ENCODE assay signal across 1 cellular context in the genomic region with DNA sequence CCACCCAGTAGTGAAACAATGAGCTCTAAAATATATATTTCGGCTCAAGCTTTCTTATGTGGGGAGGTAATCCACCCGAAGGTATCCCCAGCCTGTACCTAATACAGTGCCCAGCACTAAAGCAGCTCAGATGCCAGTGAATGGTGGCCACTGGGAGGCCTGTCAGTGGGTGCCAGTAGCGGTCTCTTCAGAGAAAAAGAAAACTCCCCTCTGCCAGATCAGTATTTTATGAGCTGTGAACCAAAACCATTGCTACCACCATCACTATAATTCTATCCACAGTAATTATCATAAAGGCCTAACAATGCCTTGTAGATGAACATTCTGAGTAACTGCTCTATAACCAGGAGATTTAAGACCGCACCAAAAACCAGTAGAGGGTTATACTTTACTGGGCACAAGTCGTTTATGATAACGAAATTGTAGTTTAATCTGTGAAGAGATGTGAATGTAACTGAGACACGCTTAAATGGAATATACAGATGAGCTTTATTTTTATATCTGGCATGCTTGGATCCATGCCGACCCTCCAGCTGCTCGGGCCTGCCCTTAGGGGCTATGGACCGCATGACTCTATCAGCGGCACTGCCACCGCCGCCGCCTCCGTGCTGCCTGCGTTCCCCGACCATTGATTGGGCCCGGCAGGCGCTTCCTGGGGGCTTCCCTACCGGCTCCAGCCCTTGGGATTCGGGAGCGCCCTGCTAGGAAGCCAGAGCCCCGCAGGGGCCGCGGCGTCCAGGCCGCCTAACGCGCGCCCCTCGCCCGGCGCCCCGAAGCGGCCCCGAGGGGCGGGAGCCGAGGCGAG.
TF ChIP-seq lines count a peak whose summit lies in the region.

No MANE protein-coding gene starts in this region.

TF ChIP-seq in HepG2, 621 proteins besides CTCF, POLR2A, EP300 and RAD21 (continued from another document and continues in another):
- TF ChIP-seq, protein P1, sequence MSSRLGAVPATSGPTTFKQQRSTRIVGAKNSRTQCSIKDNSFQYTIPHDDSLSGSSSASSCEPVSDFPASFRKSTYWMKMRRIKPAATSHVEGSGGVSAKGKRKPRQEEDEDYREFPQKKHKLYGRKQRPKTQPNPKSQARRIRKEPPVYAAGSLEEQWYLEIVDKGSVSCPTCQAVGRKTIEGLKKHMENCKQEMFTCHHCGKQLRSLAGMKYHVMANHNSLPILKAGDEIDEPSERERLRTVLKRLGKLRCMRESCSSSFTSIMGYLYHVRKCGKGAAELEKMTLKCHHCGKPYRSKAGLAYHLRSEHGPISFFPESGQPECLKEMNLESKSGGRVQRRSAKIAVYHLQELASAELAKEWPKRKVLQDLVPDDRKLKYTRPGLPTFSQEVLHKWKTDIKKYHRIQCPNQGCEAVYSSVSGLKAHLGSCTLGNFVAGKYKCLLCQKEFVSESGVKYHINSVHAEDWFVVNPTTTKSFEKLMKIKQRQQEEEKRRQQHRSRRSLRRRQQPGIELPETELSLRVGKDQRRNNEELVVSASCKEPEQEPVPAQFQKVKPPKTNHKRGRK (CRISPR knock-in tag; IDR thresholded peaks at IDR 0.05), result no peak
- TF ChIP-seq NR2C2 (CRISPR knock-in tag; IDR thresholded peaks at IDR 0.05; ENCODE audit: borderline replicate concordance), result no peak
- TF ChIP-seq, protein P2, sequence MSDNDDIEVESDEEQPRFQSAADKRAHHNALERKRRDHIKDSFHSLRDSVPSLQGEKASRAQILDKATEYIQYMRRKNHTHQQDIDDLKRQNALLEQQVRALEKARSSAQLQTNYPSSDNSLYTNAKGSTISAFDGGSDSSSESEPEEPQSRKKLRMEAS (IDR thresholded peaks at IDR 0.05), result peak; percentile 41; the same call in 1 of the 2 replicates
- no peak for TF ChIP-seq RAD51 (IDR thresholded peaks at IDR 0.05; ENCODE audit: borderline replicate concordance)
- TF ChIP-seq, protein P3, sequence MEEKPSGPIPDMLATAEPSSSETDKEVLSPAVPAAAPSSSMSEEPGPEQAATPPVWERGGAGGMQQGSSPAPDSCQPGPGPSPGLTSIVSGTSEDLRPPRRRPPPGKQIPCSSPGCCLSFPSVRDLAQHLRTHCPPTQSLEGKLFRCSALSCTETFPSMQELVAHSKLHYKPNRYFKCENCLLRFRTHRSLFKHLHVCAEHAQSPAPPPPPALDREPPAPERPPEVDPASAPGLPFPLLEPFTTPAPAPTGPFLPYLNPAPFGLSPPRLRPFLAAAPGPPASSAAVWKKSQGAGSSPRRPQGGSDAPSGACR (CRISPR knock-in tag; IDR thresholded peaks at IDR 0.05), result peak; percentile 69; the same call in 1 of the 2 replicates
- TF ChIP-seq, protein P4, sequence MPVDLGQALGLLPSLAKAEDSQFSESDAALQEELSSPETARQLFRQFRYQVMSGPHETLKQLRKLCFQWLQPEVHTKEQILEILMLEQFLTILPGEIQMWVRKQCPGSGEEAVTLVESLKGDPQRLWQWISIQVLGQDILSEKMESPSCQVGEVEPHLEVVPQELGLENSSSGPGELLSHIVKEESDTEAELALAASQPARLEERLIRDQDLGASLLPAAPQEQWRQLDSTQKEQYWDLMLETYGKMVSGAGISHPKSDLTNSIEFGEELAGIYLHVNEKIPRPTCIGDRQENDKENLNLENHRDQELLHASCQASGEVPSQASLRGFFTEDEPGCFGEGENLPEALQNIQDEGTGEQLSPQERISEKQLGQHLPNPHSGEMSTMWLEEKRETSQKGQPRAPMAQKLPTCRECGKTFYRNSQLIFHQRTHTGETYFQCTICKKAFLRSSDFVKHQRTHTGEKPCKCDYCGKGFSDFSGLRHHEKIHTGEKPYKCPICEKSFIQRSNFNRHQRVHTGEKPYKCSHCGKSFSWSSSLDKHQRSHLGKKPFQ (CRISPR knock-in tag; IDR thresholded peaks at IDR 0.05; ENCODE audit: insufficient replicate concordance), result no peak
- peak; percentile 20; the same call in 1 of the 2 replicates for TF ChIP-seq ZNF232 (CRISPR knock-in tag; IDR thresholded peaks at IDR 0.05; ENCODE audit: borderline replicate concordance)
- TF ChIP-seq, protein P5, sequence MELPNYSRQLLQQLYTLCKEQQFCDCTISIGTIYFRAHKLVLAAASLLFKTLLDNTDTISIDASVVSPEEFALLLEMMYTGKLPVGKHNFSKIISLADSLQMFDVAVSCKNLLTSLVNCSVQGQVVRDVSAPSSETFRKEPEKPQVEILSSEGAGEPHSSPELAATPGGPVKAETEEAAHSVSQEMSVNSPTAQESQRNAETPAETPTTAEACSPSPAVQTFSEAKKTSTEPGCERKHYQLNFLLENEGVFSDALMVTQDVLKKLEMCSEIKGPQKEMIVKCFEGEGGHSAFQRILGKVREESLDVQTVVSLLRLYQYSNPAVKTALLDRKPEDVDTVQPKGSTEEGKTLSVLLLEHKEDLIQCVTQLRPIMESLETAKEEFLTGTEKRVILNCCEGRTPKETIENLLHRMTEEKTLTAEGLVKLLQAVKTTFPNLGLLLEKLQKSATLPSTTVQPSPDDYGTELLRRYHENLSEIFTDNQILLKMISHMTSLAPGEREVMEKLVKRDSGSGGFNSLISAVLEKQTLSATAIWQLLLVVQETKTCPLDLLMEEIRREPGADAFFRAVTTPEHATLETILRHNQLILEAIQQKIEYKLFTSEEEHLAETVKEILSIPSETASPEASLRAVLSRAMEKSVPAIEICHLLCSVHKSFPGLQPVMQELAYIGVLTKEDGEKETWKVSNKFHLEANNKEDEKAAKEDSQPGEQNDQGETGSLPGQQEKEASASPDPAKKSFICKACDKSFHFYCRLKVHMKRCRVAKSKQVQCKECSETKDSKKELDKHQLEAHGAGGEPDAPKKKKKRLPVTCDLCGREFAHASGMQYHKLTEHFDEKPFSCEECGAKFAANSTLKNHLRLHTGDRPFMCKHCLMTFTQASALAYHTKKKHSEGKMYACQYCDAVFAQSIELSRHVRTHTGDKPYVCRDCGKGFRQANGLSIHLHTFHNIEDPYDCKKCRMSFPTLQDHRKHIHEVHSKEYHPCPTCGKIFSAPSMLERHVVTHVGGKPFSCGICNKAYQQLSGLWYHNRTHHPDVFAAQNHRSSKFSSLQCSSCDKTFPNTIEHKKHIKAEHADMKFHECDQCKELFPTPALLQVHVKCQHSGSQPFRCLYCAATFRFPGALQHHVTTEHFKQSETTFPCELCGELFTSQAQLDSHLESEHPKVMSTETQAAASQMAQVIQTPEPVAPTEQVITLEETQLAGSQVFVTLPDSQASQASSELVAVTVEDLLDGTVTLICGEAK (IDR thresholded peaks at IDR 0.05), result no peak
- TF ChIP-seq, protein P5 (CRISPR knock-in tag; IDR thresholded peaks at IDR 0.05), result 0 out of 2 replicates have a peak, but pooled peaks have one; percentile 18
- TF ChIP-seq KDM3A (CRISPR knock-in tag; IDR thresholded peaks at IDR 0.05; ENCODE audit: low read depth), result peak; percentile 63; the same call in 1 of the 2 replicates
- TF ChIP-seq, protein P6, sequence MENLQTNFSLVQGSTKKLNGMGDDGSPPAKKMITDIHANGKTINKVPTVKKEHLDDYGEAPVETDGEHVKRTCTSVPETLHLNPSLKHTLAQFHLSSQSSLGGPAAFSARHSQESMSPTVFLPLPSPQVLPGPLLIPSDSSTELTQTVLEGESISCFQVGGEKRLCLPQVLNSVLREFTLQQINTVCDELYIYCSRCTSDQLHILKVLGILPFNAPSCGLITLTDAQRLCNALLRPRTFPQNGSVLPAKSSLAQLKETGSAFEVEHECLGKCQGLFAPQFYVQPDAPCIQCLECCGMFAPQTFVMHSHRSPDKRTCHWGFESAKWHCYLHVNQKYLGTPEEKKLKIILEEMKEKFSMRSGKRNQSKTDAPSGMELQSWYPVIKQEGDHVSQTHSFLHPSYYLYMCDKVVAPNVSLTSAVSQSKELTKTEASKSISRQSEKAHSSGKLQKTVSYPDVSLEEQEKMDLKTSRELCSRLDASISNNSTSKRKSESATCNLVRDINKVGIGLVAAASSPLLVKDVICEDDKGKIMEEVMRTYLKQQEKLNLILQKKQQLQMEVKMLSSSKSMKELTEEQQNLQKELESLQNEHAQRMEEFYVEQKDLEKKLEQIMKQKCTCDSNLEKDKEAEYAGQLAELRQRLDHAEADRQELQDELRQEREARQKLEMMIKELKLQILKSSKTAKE (CRISPR knock-in tag; IDR thresholded peaks at IDR 0.05; ENCODE audit: borderline replicate concordance), result no peak
- TF ChIP-seq KDM2A (CRISPR knock-in tag; IDR thresholded peaks at IDR 0.05; ENCODE audit: borderline replicate concordance, low read depth), result peak; percentile 43; the same call in 1 of the 2 replicates
- no peak for TF ChIP-seq REXO4 (CRISPR knock-in tag; IDR thresholded peaks at IDR 0.05; ENCODE audit: borderline replicate concordance)
- peak; percentile 54; the same call in 1 of the 2 replicates for TF ChIP-seq GABPB1 (CRISPR knock-in tag; IDR thresholded peaks at IDR 0.05)
- TF ChIP-seq, protein P7, sequence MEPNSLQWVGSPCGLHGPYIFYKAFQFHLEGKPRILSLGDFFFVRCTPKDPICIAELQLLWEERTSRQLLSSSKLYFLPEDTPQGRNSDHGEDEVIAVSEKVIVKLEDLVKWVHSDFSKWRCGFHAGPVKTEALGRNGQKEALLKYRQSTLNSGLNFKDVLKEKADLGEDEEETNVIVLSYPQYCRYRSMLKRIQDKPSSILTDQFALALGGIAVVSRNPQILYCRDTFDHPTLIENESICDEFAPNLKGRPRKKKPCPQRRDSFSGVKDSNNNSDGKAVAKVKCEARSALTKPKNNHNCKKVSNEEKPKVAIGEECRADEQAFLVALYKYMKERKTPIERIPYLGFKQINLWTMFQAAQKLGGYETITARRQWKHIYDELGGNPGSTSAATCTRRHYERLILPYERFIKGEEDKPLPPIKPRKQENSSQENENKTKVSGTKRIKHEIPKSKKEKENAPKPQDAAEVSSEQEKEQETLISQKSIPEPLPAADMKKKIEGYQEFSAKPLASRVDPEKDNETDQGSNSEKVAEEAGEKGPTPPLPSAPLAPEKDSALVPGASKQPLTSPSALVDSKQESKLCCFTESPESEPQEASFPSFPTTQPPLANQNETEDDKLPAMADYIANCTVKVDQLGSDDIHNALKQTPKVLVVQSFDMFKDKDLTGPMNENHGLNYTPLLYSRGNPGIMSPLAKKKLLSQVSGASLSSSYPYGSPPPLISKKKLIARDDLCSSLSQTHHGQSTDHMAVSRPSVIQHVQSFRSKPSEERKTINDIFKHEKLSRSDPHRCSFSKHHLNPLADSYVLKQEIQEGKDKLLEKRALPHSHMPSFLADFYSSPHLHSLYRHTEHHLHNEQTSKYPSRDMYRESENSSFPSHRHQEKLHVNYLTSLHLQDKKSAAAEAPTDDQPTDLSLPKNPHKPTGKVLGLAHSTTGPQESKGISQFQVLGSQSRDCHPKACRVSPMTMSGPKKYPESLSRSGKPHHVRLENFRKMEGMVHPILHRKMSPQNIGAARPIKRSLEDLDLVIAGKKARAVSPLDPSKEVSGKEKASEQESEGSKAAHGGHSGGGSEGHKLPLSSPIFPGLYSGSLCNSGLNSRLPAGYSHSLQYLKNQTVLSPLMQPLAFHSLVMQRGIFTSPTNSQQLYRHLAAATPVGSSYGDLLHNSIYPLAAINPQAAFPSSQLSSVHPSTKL (CRISPR knock-in tag; IDR thresholded peaks at IDR 0.05), result peak; percentile 19; the same call in 1 of the 2 replicates
- TF ChIP-seq FOXC1 (CRISPR knock-in tag; IDR thresholded peaks at IDR 0.05; ENCODE audit: borderline replicate concordance), result no peak
- peak; percentile 46 for TF ChIP-seq SAP130 (CRISPR knock-in tag; IDR thresholded peaks at IDR 0.05; ENCODE audit: low read depth)
- TF ChIP-seq SPEN (CRISPR knock-in tag; IDR thresholded peaks at IDR 0.05; ENCODE audit: low read depth), result 0 out of 2 replicates have a peak, but pooled peaks have one; percentile 19
- no peak for TF ChIP-seq ZNF546 (CRISPR knock-in tag; conservative IDR thresholded peaks at IDR 0.05)
- no peak for TF ChIP-seq BHLHE40 (IDR thresholded peaks at IDR 0.05; ENCODE audit: low read length)
- peak; percentile 53 for TF ChIP-seq MYC (CRISPR knock-in tag; IDR thresholded peaks at IDR 0.05; ENCODE audit: borderline replicate concordance)
- TF ChIP-seq, protein P8, sequence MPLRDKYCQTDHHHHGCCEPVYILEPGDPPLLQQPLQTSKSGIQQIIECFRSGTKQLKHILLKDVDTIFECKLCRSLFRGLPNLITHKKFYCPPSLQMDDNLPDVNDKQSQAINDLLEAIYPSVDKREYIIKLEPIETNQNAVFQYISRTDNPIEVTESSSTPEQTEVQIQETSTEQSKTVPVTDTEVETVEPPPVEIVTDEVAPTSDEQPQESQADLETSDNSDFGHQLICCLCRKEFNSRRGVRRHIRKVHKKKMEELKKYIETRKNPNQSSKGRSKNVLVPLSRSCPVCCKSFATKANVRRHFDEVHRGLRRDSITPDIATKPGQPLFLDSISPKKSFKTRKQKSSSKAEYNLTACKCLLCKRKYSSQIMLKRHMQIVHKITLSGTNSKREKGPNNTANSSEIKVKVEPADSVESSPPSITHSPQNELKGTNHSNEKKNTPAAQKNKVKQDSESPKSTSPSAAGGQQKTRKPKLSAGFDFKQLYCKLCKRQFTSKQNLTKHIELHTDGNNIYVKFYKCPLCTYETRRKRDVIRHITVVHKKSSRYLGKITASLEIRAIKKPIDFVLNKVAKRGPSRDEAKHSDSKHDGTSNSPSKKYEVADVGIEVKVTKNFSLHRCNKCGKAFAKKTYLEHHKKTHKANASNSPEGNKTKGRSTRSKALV (CRISPR knock-in tag; IDR thresholded peaks at IDR 0.05), result 0 out of 2 replicates have a peak, but pooled peaks have one; percentile 2
- TF ChIP-seq, protein P9, sequence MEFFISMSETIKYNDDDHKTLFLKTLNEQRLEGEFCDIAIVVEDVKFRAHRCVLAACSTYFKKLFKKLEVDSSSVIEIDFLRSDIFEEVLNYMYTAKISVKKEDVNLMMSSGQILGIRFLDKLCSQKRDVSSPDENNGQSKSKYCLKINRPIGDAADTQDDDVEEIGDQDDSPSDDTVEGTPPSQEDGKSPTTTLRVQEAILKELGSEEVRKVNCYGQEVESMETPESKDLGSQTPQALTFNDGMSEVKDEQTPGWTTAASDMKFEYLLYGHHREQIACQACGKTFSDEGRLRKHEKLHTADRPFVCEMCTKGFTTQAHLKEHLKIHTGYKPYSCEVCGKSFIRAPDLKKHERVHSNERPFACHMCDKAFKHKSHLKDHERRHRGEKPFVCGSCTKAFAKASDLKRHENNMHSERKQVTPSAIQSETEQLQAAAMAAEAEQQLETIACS (CRISPR knock-in tag; IDR thresholded peaks at IDR 0.05), result 0 out of 2 replicates have a peak, but pooled peaks have one; percentile 41
- no peak for TF ChIP-seq PCBP1 (IDR thresholded peaks at IDR 0.05; ENCODE audit: borderline replicate concordance, low read depth, low read length)
